In the genomic region with DNA sequence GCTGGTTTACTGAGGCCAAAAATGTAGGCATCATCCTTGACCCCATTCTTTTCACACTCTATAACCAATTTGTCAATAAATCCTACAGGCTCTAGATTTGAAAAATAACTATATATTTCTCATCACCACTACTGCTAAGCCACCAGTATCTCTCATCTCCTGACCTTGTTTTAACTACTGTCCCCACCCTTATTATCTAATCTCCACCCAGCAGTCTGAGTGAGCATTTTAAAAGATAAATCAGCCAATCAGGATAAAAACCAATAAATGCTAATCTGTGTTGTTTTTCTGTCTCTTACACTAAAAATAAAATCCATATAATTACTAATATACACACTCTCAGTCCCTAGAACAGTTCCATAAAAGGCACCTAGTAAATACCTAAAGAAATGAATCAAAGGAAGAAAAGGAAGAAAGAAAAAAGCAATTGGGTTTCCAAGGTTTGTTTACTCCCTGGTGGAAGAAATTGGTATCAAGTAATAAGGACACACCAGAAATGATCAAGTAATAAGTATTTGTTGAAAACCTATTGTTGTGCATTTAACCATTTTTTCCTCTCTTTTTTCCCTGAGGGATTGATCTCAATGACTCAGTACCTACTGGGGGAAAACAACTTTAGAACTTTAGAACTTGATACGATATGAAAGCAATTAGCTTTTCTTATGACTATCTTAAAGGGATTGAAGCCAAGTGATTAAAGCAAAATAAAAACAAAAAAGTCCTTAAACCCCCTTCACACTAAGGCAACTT, we compare ENCODE assay signal across 1 cellular context.
TF ChIP-seq lines count a peak whose summit lies in the region.

No MANE protein-coding gene starts in this region.

TF ChIP-seq in K562, 482 proteins besides CTCF, POLR2A, EP300 and RAD21 (continued from another document):
- TF ChIP-seq ADNP (tag; IDR thresholded peaks at IDR 0.05) (peak; percentile 45; the same call in 1 of the 2 replicates), SMARCC2 (IDR thresholded peaks at IDR 0.05; ENCODE audit: low read depth) (0 out of 2 replicates have a peak, but pooled peaks have one; percentile 34), MBD2 (IDR thresholded peaks at IDR 0.05; ENCODE audit: borderline replicate concordance, low read depth) (no peak), CBX2 (IDR thresholded peaks at IDR 0.05; ENCODE audit: insufficient read depth, low read length, poor library complexity, severe bottlenecking) (no peak), TAL1 (IDR thresholded peaks at IDR 0.05) (peak; percentile 67), MYBL2 (IDR thresholded peaks at IDR 0.05; ENCODE audit: low read depth) (peak; percentile 34; the same call in 1 of the 2 replicates), MYBL2 (CRISPR knock-in tag; IDR thresholded peaks at IDR 0.05; ENCODE audit: borderline replicate concordance) (no peak), U2AF1 (optimal IDR thresholded peaks at IDR 0.05; ENCODE audit: low read depth, low read length) (no peak), XRCC3 (IDR thresholded peaks at IDR 0.05) (no peak), HNRNPLL (IDR thresholded peaks at IDR 0.05; ENCODE audit: low read depth, low read length, poor library complexity, severe bottlenecking) (no peak), CCAR2 (IDR thresholded peaks at IDR 0.05; ENCODE audit: low read depth, low read length) (no peak), RAD51 (IDR thresholded peaks at IDR 0.05; ENCODE audit: borderline replicate concordance, low read depth) (no peak), HDAC1 (IDR thresholded peaks at IDR 0.05) (no peak), ARID1B (IDR thresholded peaks at IDR 0.05) (peak; percentile 79), ZC3H11A (IDR thresholded peaks at IDR 0.05; ENCODE audit: low read depth, low read length) (no peak), SRSF9 (IDR thresholded peaks at IDR 0.05; ENCODE audit: borderline replicate concordance, low read depth, low read length) (no peak), ZNF217 (CRISPR knock-in tag; IDR thresholded peaks at IDR 0.05) (no peak), MAFK (IDR thresholded peaks at IDR 0.05; ENCODE audit: low read length) (no peak), ASH1L (IDR thresholded peaks at IDR 0.05; ENCODE audit: borderline replicate concordance, low read depth, partially characterized antibody) (no peak), TAF7 (tag; IDR thresholded peaks at IDR 0.05) (no peak), BRD9 (IDR thresholded peaks at IDR 0.05; ENCODE audit: low read depth, partially characterized antibody) (no peak)
- TF ChIP-seq, protein P1, sequence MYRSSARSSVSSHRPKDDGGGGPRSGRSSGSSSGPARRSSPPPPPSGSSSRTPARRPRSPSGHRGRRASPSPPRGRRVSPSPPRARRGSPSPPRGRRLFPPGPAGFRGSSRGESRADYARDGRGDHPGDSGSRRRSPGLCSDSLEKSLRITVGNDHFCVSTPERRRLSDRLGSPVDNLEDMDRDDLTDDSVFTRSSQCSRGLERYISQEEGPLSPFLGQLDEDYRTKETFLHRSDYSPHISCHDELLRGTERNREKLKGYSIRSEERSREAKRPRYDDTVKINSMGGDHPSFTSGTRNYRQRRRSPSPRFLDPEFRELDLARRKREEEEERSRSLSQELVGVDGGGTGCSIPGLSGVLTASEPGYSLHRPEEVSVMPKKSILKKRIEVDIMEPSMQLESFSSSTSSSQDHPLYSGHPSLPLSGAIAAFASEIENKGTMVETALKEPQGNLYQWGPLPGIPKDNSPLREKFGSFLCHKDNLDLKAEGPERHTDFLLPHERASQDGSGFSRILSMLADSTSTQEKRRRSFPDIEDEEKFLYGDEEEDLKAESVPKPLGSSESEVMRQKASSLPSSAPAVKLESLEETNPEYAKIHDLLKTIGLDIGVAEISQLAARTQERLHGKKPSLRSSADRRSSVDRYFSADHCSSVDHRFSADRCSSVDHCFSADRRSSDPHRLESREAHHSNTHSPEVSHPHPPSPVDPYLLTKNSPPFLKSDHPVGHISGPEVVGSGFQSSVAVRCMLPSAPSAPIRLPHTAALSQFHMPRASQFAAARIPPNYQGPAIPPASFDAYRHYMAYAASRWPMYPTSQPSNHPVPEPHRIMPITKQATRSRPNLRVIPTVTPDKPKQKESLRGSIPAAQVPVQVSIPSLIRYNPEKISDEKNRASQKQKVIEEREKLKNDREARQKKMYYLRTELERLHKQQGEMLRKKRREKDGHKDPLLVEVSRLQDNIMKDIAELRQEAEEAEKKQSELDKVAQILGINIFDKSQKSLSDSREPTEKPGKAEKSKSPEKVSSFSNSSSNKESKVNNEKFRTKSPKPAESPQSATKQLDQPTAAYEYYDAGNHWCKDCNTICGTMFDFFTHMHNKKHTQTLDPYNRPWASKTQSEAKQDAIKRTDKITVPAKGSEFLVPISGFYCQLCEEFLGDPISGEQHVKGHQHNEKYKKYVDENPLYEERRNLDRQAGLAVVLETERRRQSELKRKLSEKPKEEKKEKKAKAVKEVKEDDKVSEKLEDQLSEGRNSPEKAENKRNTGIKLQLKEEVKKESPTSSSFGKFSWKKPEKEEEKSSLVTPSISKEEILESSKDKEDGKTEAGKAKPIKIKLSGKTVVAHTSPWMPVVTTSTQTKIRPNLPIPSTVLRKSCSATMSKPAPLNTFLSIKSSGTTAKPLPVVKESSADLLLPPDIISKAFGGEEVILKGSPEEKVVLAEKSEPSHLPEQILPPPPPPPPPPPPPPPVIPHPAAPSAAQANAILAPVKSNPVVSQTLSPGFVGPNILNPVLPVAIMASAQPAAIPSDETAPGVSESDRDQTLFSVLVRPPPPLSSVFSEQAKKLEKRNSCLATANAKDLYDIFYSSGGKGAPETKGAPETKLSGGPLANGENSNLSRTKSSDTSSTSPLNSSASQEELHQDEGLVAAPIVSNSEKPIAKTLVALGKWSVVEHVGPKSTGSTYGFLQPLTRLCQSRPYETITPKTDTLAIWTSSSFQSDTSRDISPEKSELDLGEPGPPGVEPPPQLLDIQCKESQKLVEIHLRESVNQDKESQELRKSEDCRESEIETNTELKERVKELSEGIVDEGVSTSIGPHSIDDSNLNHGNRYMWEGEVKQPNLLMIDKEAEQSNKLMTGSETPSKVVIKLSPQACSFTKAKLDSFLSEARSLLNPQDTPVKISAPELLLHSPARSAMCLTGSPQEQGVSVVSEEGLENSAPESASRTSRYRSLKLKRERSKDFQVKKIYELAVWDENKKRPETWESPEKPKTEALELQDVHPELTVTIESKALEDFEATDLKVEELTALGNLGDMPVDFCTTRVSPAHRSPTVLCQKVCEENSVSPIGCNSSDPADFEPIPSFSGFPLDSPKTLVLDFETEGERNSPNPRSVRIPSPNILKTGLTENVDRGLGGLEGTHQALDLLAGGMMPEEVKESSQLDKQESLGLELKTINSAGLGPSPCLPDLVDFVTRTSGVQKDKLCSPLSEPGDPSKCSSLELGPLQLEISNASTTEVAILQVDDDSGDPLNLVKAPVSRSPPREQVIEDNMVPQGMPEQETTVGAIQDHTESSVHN (IDR thresholded peaks at IDR 0.05; ENCODE audit: borderline replicate concordance in 1 of 2, low read depth in 1 of 2) = no peak
- TF ChIP-seq, protein P2, sequence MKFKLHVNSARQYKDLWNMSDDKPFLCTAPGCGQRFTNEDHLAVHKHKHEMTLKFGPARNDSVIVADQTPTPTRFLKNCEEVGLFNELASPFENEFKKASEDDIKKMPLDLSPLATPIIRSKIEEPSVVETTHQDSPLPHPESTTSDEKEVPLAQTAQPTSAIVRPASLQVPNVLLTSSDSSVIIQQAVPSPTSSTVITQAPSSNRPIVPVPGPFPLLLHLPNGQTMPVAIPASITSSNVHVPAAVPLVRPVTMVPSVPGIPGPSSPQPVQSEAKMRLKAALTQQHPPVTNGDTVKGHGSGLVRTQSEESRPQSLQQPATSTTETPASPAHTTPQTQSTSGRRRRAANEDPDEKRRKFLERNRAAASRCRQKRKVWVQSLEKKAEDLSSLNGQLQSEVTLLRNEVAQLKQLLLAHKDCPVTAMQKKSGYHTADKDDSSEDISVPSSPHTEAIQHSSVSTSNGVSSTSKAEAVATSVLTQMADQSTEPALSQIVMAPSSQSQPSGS (CRISPR knock-in tag; IDR thresholded peaks at IDR 0.05) = no peak
- TF ChIP-seq, protein P3, sequence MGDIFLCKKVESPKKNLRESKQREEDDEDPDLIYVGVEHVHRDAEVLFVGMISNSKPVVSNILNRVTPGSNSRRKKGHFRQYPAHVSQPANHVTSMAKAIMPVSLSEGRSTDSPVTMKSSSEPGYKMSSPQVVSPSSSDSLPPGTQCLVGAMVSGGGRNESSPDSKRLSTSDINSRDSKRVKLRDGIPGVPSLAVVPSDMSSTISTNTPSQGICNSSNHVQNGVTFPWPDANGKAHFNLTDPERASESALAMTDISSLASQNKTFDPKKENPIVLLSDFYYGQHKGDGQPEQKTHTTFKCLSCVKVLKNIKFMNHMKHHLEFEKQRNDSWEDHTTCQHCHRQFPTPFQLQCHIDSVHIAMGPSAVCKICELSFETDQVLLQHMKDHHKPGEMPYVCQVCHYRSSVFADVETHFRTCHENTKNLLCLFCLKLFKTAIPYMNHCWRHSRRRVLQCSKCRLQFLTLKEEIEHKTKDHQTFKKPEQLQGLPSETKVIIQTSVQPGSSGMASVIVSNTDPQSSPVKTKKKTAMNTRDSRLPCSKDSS (IDR thresholded peaks at IDR 0.05; ENCODE audit: low read depth, partially characterized antibody) = no peak
TF ChIP-seq in K562: peak in this region for 22.
